8 cellular contexts compared by ENCODE assay signal in genomic region chr4:186192068-186192751, GRCh38. TPM values are rescaled to one million over a fixed set of nuclear protein-coding genes. Genes with fewer than 3 reads are reported as not detected.
A peak's percentile ranks its signal among the peaks of the same experiment; 100 is the strongest.
DNase-seq lines count a peak whose midpoint lies in the region; ATAC-seq and TF ChIP-seq lines count a peak whose summit lies in the region.

No MANE protein-coding gene starts in this region.

- TF ChIP-seq CTCF in brain microvascular endothelial cell (IDR thresholded peaks at IDR 0.05; ENCODE audit: low read depth, low read length, missing control alignments) (no peak), retinal pigment epithelial cell (conservative IDR thresholded peaks at IDR 0.05; ENCODE audit: low read depth, low read length) (no peak)

- H3K9me3 ChIP-seq in SJSA1 (replicated peaks), result 0 out of 2 replicates have a peak, but pooled peaks cover 3% of the 10 kb centered on the region
- no peaks in the 10 kb centered on the region for H3K9me3 ChIP-seq in iPS-18a (ENCODE audit: control insufficient read depth, low read depth, low read length)

- H3K36me3 ChIP-seq in SJSA1 (peaks cover 8% of the 10 kb centered on the region; the same call in 1 of the 2 replicates), brain microvascular endothelial cell (replicated peaks) (no peaks in the 10 kb centered on the region), iPS-18a (ENCODE audit: control insufficient read depth, low read depth, low read length) (no peaks in the 10 kb centered on the region)

- H3K27ac ChIP-seq in SJSA1 (peak overlapping the region; percentile 71), brain microvascular endothelial cell (peak overlapping the region; percentile 52), iPS-18a (ENCODE audit: low read length) (no peak overlapping the region)

- in situ Hi-C loops in brain microvascular endothelial cell (cut with HindIII; ENCODE audit: low pct_ligation_motif_present, low sequenced_read_pairs), result no loop called here

- H3K9ac ChIP-seq in iPS-18a (ENCODE audit: low read length), result peak overlapping the region; percentile 59

- H3K27me3 ChIP-seq in SJSA1 (replicated peaks) (no peaks in the 10 kb centered on the region), brain microvascular endothelial cell (replicated peaks) (no peaks in the 10 kb centered on the region), iPS-18a (ENCODE audit: control insufficient read depth, insufficient read depth, low read length) (peaks cover 9% of the 10 kb centered on the region)

- DNase-seq in SIG-M5 treated with dmso at 0.1 percent for 504 hours (lab: John Stamatoyannopoulos, UW; ENCODE audit: unreplicated experiment) (peak; percentile 21), SIG-M5 (lab: John Stamatoyannopoulos, UW) (no peak), SJSA1 (ENCODE audit: low read depth in 1 of 2, low spot score in 2 of 2) (no peak), brain microvascular endothelial cell (peak; percentile 18), retinal pigment epithelial cell (ENCODE audit: low read depth) (no peak)

- ATAC-seq in HG03354 (IDR thresholded peaks at IDR 0.05; ENCODE audit: poor library complexity, severe bottlenecking, unreplicated experiment), result peak; percentile 1
- ATAC-seq in GM18520 (IDR thresholded peaks at IDR 0.05; ENCODE audit: unreplicated experiment), result no peak

- H3K4me1 ChIP-seq in SJSA1 (replicated peaks) (peaks cover 13% of the 10 kb centered on the region), iPS-18a (ENCODE audit: control insufficient read depth, low read depth, low read length) (peaks cover 27% of the 10 kb centered on the region)

- H3K4me3 ChIP-seq in SJSA1 (peak overlapping the region; percentile 86), brain microvascular endothelial cell (ENCODE audit: low read depth, low read length) (peak overlapping the region; percentile 80), iPS-18a (ENCODE audit: low read length) (peak overlapping the region; percentile 94), retinal pigment epithelial cell (ENCODE audit: low read length) (peak overlapping the region; percentile 58)

RNA-seq across cellular contexts. Expression of gene CYP4V2, which starts 0.8 kb away (rescaled TPM):
- 3.2 and 4.3 TPM in 2 replicates for total RNA-seq in SJSA1 (2014; rRNA removed; shearing (Covaris generic))

RNA-seq across cellular contexts. Expression of gene KLKB1, which starts 35.1 kb away (rescaled TPM):
- not detected in 2 replicates for total RNA-seq in SJSA1 (2014; rRNA removed; shearing (Covaris generic))

Comparison
In these comparisons a context has a peak if more than half of its experiments do, and no peak if none do; other contexts are left out.
1. DNase-seq: peak in SIG-M5 treated with dmso at 0.1 percent for 504 hours (single experiment) and brain microvascular endothelial cell (single experiment); none in SIG-M5 (single experiment), SJSA1 (0 of 2) and retinal pigment epithelial cell (single experiment).
2. Peak in every context shown above with its lines, with median percentiles within 50 percentile points of each other: H3K4me3 ChIP-seq.